8 cellular contexts compared by ENCODE assay signal in the genomic region with DNA sequence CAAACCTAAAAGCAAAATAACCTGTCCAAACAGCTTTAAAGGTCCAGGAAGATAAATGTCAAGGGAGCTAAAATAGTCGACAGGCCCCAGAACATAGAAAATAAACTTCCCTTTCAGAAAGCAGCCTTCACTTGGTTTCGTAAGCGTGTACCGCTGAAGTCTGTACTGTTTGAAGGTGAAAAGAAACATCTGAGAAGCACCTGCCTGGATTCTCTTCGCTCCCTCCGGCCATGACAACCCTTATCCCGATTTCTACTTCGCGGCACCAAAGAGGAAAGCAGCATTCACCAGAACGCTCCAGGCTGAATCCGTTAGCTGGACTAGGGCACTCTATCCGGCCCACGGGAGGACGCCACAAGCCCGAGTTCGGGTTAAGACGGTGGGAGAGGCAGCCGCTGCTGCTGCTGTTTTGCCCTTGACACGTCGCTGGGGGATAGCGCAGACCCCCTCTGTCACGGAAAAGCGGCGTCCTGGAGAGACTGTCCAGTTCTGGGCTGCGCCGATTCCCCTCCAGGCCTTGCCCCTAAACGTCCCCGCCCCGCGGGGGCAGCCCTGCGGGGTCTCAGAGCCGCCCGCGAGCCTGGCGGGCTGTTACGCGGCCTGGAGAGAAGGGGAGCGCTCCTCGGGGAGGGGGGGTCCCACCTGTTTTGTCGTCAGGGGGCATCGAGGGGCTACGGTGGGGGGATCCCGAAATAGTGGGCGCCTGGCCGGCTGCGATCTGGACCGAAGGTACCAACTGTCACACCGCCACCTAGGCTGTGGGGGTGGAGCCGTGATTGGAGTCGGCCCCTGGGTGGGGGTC. TPM values are rescaled to one million over a fixed set of nuclear protein-coding genes. Genes with fewer than 3 reads are reported as not detected.
A peak's percentile ranks its signal among the peaks of the same experiment; 100 is the strongest.
DNase-seq lines count a peak whose midpoint lies in the region; ATAC-seq, FAIRE-seq and TF ChIP-seq lines count a peak whose summit lies in the region.

No MANE protein-coding gene starts in this region.

- RAD21 ChIA-PET in HCT116 (lab: Charles Lee; ENCODE audit: low non-redundant PET in 1 of 2, low total read pairs in 2 of 2, uncharacterized antibody in 2 of 2, unreplicated experiment in 2 of 2), result interaction anchor here in 1 of 2 experiments (0.8 kb wide), 1 partner anchor 215 kb away, joined by 3 read pairs; no protein-coding TSS in a partner anchor

- CTCF ChIA-PET in HCT116 (lab: Charles Lee), result no interaction called here

- ATAC-seq in HCT116, result no peak

- no TSS peak for BruUV-seq in HCT116 (replicated peaks; lab: Mats Ljungman, UMichigan)

- H3K27me3 ChIP-seq in HCT116 (ENCODE audit: insufficient read depth, low read length) (no peaks in the 10 kb centered on the region), bronchial epithelial cell (ENCODE audit: control insufficient read depth, insufficient read depth, low read length) (no peaks in the 10 kb centered on the region)

- peaks cover 16 to 27% of the 10 kb centered on the region in 2 experiments for H3K4me1 ChIP-seq in HCT116 (ENCODE audit: control insufficient read depth in 1 of 2, insufficient read depth in 2 of 2, low read length in 2 of 2)

- H3K27ac ChIP-seq in HCT116 (ENCODE audit: low read depth, low read length), result peak overlapping the region; percentile 96

- H2AFZ ChIP-seq in HCT116 (ENCODE audit: low read depth, low read length, poor library complexity, severe bottlenecking), result no peak overlapping the region

- peaks cover 39% of the 10 kb centered on the region for H3K79me2 ChIP-seq in HCT116 (ENCODE audit: insufficient read depth, low read length)

- no peaks in the 10 kb centered on the region for H3K9me3 ChIP-seq in HCT116 (ENCODE audit: control insufficient read depth in 1 of 2, insufficient read depth in 1 of 2, low read depth in 1 of 2, low read length in 2 of 2)

- no peak for FAIRE-seq in bronchial epithelial cell (lab: Jason Lieb, UNC)

- H3K4me2 ChIP-seq in HCT116 (ENCODE audit: low read length), result peak overlapping the region; percentile 84

- no peaks in the 10 kb centered on the region for H4K20me1 ChIP-seq in HCT116 (ENCODE audit: insufficient read depth)

- DNase-seq in AG09309 (ENCODE audit: low read depth) (no peak), HCT116 (ENCODE audit: low read depth, low spot score) (no peak), T-helper 22 cell (ENCODE audit: low read depth) (peak; percentile 10), bronchial epithelial cell (ENCODE audit: low read depth) (peak; percentile 43), iPS-NIHi11 (ENCODE audit: low spot score) (peak; percentile 13), skeletal muscle cell (ENCODE audit: low read depth) (no peak), COR-L47 (lab: John Stamatoyannopoulos, UW) (no peak), GOT3 (lab: John Stamatoyannopoulos, UW) (no peak)

- H3K4me3 ChIP-seq in AG09309 (ENCODE audit: control insufficient read depth, low read depth, low read length), result peak overlapping the region; percentile 88
- peak overlapping the region; percentile 64 to 85 for H3K4me3 ChIP-seq in HCT116 (replicated peaks in 1 of 2; ENCODE audit: low read depth in 1 of 2, low read length in 2 of 2)
- peak overlapping the region; percentile 70 for H3K4me3 ChIP-seq in bronchial epithelial cell (ENCODE audit: low read depth, low read length)
- peak overlapping the region; percentile 83 for H3K4me3 ChIP-seq in skeletal muscle cell (ENCODE audit: low read depth, low read length)

- H3K36me3 ChIP-seq in HCT116 (ENCODE audit: control insufficient read depth in 1 of 2, insufficient read depth in 2 of 2, low read length in 2 of 2) (no peaks in the 10 kb centered on the region), bronchial epithelial cell (ENCODE audit: control insufficient read depth, insufficient read depth, low read length) (no peaks in the 10 kb centered on the region)

- H3K9me2 ChIP-seq in HCT116 (ENCODE audit: insufficient read depth), result no peaks in the 10 kb centered on the region

- intact Hi-C loops in HCT116 (cut with micrococcal nuclease), result loop anchor here (2.0 to 5.0 kb wide), 2 partner anchors 205 to 254 kb away; no protein-coding TSS in a partner anchor

- TF ChIP-seq CTCF in AG09309 (IDR thresholded peaks at IDR 0.05; ENCODE audit: control insufficient read depth, insufficient read depth, low read depth, low read length, missing control alignments), result no peak
- no peak for TF ChIP-seq CTCF in HCT116 (IDR thresholded peaks at IDR 0.05 in 2 of 3, conservative IDR thresholded peaks at IDR 0.05 in 1 of 3; ENCODE audit: borderline replicate concordance in 1 of 3, insufficient read depth in 1 of 3, low read depth in 2 of 3, low read length in 2 of 3)
- no peak for TF ChIP-seq CTCF in bronchial epithelial cell (IDR thresholded peaks at IDR 0.05; ENCODE audit: insufficient read depth, low read length, severe bottlenecking)

- no peak for TF ChIP-seq POLR2A in HCT116 (IDR thresholded peaks at IDR 0.05; ENCODE audit: borderline replicate concordance, extremely low read depth, insufficient read depth, insufficient read length)

- POLR2A ChIA-PET in HCT116 (lab: Charles Lee), result no interaction called here

- TF ChIP-seq RAD21 in HCT116 (IDR thresholded peaks at IDR 0.05; ENCODE audit: low read depth), result no peak

- peak overlapping the region; percentile 82 for H3K9ac ChIP-seq in HCT116 (ENCODE audit: low read length)

TF ChIP-seq in HCT116, 20 proteins besides CTCF, POLR2A, EP300 and RAD21:
- no peak for TF ChIP-seq TCF7L2 (IDR thresholded peaks at IDR 0.05; ENCODE audit: borderline replicate concordance, extremely low read depth, insufficient read depth, insufficient read length)
- TF ChIP-seq EZH2phosphoT487 (IDR thresholded peaks at IDR 0.05; ENCODE audit: borderline replicate concordance), result no peak
- no peak for TF ChIP-seq JUND (IDR thresholded peaks at IDR 0.05)
- no peak for TF ChIP-seq CEBPB (IDR thresholded peaks at IDR 0.05; ENCODE audit: low read depth)
- TF ChIP-seq EGR1 (IDR thresholded peaks at IDR 0.05; ENCODE audit: low read depth), result no peak
- no peak for TF ChIP-seq FOSL1 (IDR thresholded peaks at IDR 0.05; ENCODE audit: low read depth)
- TF ChIP-seq POLR2AphosphoS5 (IDR thresholded peaks at IDR 0.05; ENCODE audit: low read depth, low read length), result no peak
- TF ChIP-seq, protein P1, sequence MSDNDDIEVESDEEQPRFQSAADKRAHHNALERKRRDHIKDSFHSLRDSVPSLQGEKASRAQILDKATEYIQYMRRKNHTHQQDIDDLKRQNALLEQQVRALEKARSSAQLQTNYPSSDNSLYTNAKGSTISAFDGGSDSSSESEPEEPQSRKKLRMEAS (IDR thresholded peaks at IDR 0.05), result no peak
- no peak for TF ChIP-seq REST (IDR thresholded peaks at IDR 0.05; ENCODE audit: low read depth)

RNA-seq across cellular contexts. Expression of gene SGMS1, which starts 1.1 kb away (rescaled TPM):
- 29.1 TPM for total RNA-seq in HCT116 (2021; ENCODE audit: unreplicated experiment)
- 13.3 and 14.7 TPM in 2 replicates for polyA plus RNA-seq in HCT116 (2012)
- 21.3 and 32.1 TPM in 2 replicates for total RNA-seq in bronchial epithelial cell

Comparison
In these comparisons a context has a peak if more than half of its experiments do, and no peak if none do; other contexts are left out.
1. DNase-seq: peak in T-helper 22 cell (single experiment), bronchial epithelial cell (single experiment) and iPS-NIHi11 (single experiment); none in AG09309 (single experiment), HCT116 (single experiment), skeletal muscle cell (single experiment), COR-L47 (single experiment) and GOT3 (single experiment).
2. Peak in every context shown above with its lines, with median percentiles within 50 percentile points of each other: H3K4me3 ChIP-seq.